8 cellular contexts compared by ENCODE assay signal in genomic region chr5:57298295-57298984, GRCh38.
A peak's percentile ranks its signal among the peaks of the same experiment; 100 is the strongest.
DNase-seq lines count a peak whose midpoint lies in the region; ATAC-seq lines count a peak whose summit lies in the region.

No MANE protein-coding gene starts in this region.

- H2AK5ac ChIP-seq in mesendoderm (ENCODE audit: low read length): no peak overlapping the region

- no peak overlapping the region for H3K27ac ChIP-seq in mesendoderm (ENCODE audit: low read depth, low read length)

- ATAC-seq in GM18870 (IDR thresholded peaks at IDR 0.05; ENCODE audit: unreplicated experiment): peak; percentile 61
- ATAC-seq in HG03457 (IDR thresholded peaks at IDR 0.05; ENCODE audit: unreplicated experiment): peak; percentile 47

- peak overlapping the region; percentile 17 for H3K56ac ChIP-seq in mesendoderm (ENCODE audit: low read length)

- POLR2A ChIA-PET in activated CD4-positive, alpha-beta memory T cell treated with anti-CD3 and anti-CD28 coated beads, Interleukin-2, amount 10 ng/mL, durations not matched to agents 7 days and 5 days (lab: Charles Lee): interaction anchor here (1.0 to 1.3 kb wide), 2 partner anchors 1162 to 1163 kb away, joined by 3 to 4 read pairs; partner anchors contain the start of gene PLK2

- no peak overlapping the region for H3K27ac Mint-ChIP-seq in activated CD4-positive, alpha-beta memory T cell treated with anti-CD3 and anti-CD28 coated beads, Interleukin-2, amount 10 ng/mL, durations not matched to agents 7 days and 5 days

- H3K36me3 Mint-ChIP-seq in activated CD4-positive, alpha-beta memory T cell treated with anti-CD3 and anti-CD28 coated beads, Interleukin-2, amount 10 ng/mL, durations not matched to agents 7 days and 5 days (ENCODE audit: low read depth): no peaks in the 10 kb centered on the region

- H3K79me1 ChIP-seq in mesendoderm (ENCODE audit: low read length): no peaks in the 10 kb centered on the region

- no peak overlapping the region for H3K23ac ChIP-seq in mesendoderm (ENCODE audit: low read length)

- CTCF ChIA-PET in activated CD4-positive, alpha-beta memory T cell treated with anti-CD3 and anti-CD28 coated beads, Interleukin-2, amount 10 ng/mL, durations not matched to agents 7 days and 5 days (lab: Charles Lee): interaction anchor here (0.7 to 3.2 kb wide), 20 partner anchors 12 to 1168 kb away, joined by 3 to 36 read pairs (median 3); partner anchors contain the start of genes PLK2 and SETD9

- no peaks in the 10 kb centered on the region for H3K79me2 ChIP-seq in mesendoderm (ENCODE audit: control insufficient read depth, insufficient read depth, low read length)

- H3K4me1 Mint-ChIP-seq in activated CD4-positive, alpha-beta memory T cell treated with anti-CD3 and anti-CD28 coated beads, Interleukin-2, amount 10 ng/mL, durations not matched to agents 7 days and 5 days: peaks cover 21% of the 10 kb centered on the region

- H3K4me2 ChIP-seq in mesendoderm (ENCODE audit: low read length): no peak overlapping the region

- H3K18ac ChIP-seq in mesendoderm (ENCODE audit: low read length): no peak overlapping the region

- no CpG with 5 or more reads among the region's 6 CpGs for WGBS in mesendoderm (ENCODE audit: extremely low coverage, insufficient coverage, low lambda C conversion rate)

- H3K4me3 ChIP-seq in mesendoderm (ENCODE audit: low read length): no peak overlapping the region

- no peaks in the 10 kb centered on the region for H3K9me3 Mint-ChIP-seq in activated CD4-positive, alpha-beta memory T cell treated with anti-CD3 and anti-CD28 coated beads, Interleukin-2, amount 10 ng/mL, durations not matched to agents 7 days and 5 days

- no peak overlapping the region for H2BK5ac ChIP-seq in mesendoderm (ENCODE audit: low read length)

- DNase-seq in AG08395 (ENCODE audit: low spot score) (peak; percentile 69), NCI-H82 treated with DMSO at 0.1 percent for 48 hours (lab: John Stamatoyannopoulos, UW; ENCODE audit: unreplicated experiment) (peak; percentile 55), mesendoderm (peak; percentile 83)
- DNase-seq in activated CD4-positive, alpha-beta memory T cell treated with anti-CD3 and anti-CD28 coated beads, Interleukin-2, amount 10 ng/mL, durations not matched to agents 7 days and 5 days: peak; percentile 83
- DNase-seq in effector CD8-positive, alpha-beta T cell (lab: John Stamatoyannopoulos, UW): peak; percentile 79
- DNase-seq in stimulated activated CD8-positive, alpha-beta memory T cell treated with anti-CD3 and anti-CD28 coated beads, Interleukin-15, amount 100 ng/mL, for 24 hours (ENCODE audit: low read depth): peak; percentile 64

- H4K5ac ChIP-seq in mesendoderm (ENCODE audit: low read length): no peak overlapping the region

- no peaks in the 10 kb centered on the region for H3K27me3 ChIP-seq in mesendoderm (ENCODE audit: insufficient read depth, low read length, poor library complexity)

- no peak overlapping the region for H3K4ac ChIP-seq in mesendoderm (ENCODE audit: low read depth, low read length)

- H3K4me1 ChIP-seq in mesendoderm (ENCODE audit: control insufficient read depth, low read depth, low read length): no peaks in the 10 kb centered on the region

- H3K36me3 ChIP-seq in mesendoderm (ENCODE audit: control insufficient read depth, insufficient read depth, low read length): no peaks in the 10 kb centered on the region

- no peak overlapping the region for H4K8ac ChIP-seq in mesendoderm (ENCODE audit: low read depth, low read length)

- peak overlapping the region; percentile 13 for H3K4me3 Mint-ChIP-seq in activated CD4-positive, alpha-beta memory T cell treated with anti-CD3 and anti-CD28 coated beads, Interleukin-2, amount 10 ng/mL, durations not matched to agents 7 days and 5 days

- H3K27me3 Mint-ChIP-seq in activated CD4-positive, alpha-beta memory T cell treated with anti-CD3 and anti-CD28 coated beads, Interleukin-2, amount 10 ng/mL, durations not matched to agents 7 days and 5 days: no peaks in the 10 kb centered on the region

- no peak overlapping the region for H2BK15ac ChIP-seq in mesendoderm (replicated peaks; ENCODE audit: low read depth)

- H3K9ac ChIP-seq in mesendoderm (ENCODE audit: low read length): no peak overlapping the region

- no peak overlapping the region for H2BK120ac ChIP-seq in mesendoderm (ENCODE audit: low read depth, low read length)
